In the genomic region with DNA sequence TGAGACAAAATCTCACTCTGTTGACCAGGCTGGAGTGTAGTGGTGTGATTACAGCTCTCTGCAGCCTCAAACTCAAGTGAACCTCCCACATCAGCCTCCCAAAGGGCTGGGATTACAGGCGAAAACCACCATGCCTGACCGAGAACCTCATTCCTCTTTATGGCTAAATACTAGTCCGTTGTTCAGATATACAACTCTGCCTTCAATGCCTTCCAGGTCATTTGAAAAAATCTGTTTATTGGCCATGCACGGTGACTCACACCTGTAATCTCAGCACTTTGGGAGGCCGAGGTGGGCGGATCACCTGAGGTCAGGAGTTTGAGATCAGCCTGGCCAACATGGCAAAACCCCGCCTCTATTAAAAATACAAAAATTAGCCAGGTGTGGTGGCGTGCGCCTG, we compare ENCODE assay signal across 2 cellular contexts. TPM values are rescaled to one million over a fixed set of nuclear protein-coding genes. Genes with fewer than 3 reads are reported as not detected.
"Had no signal": no experiment of that assay in that cellular context is flagged by ENCODE, and none has a peak within 500 bp of the region (broad histone marks: within the 10 kb centered on the region; RNA-seq: fewer than 3 reads in every experiment).

No MANE protein-coding gene starts in this region.

RNA-seq across cellular contexts. Expression of gene DNAJC22, which starts 33.5 kb away (rescaled TPM):
- polyA plus RNA-seq: GM23338 had no signal

RNA-seq across cellular contexts. Expression of gene C1QL4, which starts 43.2 kb away (rescaled TPM):
- total RNA-seq: GM23248, GM23338 had no signal
- polyA plus RNA-seq: GM23248, GM23338 had no signal
